Comparison of ENCODE assay signal across 17 cellular contexts in genomic region chr1:193181526-193181925, GRCh38. TPM values are rescaled to one million over a fixed set of nuclear protein-coding genes. Genes with fewer than 3 reads are reported as not detected.
DNase-seq lines count a peak whose midpoint lies in the region; ATAC-seq and TF ChIP-seq lines count a peak whose summit lies in the region.
"Had no signal": no experiment of that assay in that cellular context is flagged by ENCODE, and none has a peak within 500 bp of the region (broad histone marks: within the 10 kb centered on the region; RNA-seq: fewer than 3 reads in every experiment).

No MANE protein-coding gene starts in this region.

- WGBS in heart right ventricle, 2 donors = 26 to 37% methylated on average over 1 of the region's 1 CpG
- no CpG with 5 or more reads among the region's 1 CpG for whole genome bisulfite sequencing in endodermal cell (ENCODE audit: insufficient coverage in 1 of 2, insufficient read length in 1 of 2), 2 experiments
- 7% methylated on average over 1 of the region's 1 CpG for WGBS in aorta, 2 donors
- 22 to 49% (median 32%) methylated on average over 1 of the region's 1 CpG for WGBS in psoas muscle, 3 donors

- H3K27ac Mint-ChIP-seq in endodermal cell (peak overlapping the region; percentile 59), nephron progenitor cell (peak overlapping the region; percentile 52)
- H3K27ac Mint-ChIP-seq: activated naive CD8-positive, alpha-beta T cell; stimulated activated memory B cell treated with anti-CD40 and anti-IgM and Interleukin-4, amounts not matched to agents 10 μg/mL and 1 μg/mL and 100 μg/mL, for 72 hours had no signal

- no peak for ATAC-seq in heart right ventricle
- ATAC-seq in Right ventricle myocardium inferior = no peak
- no peak for ATAC-seq in aorta (ENCODE audit: low FRiP score)
- no peak for ATAC-seq in psoas muscle
- ATAC-seq: pancreas; stimulated activated memory B cell treated with anti-CD40 and anti-IgM and Interleukin-4, amounts not matched to agents 10 μg/mL and 1 μg/mL and 100 μg/mL, for 72 hours had no signal

- H3K27ac ChIP-seq in heart right ventricle (peak overlapping the region in 6 of 10 donors; percentile 8 to 27 (median 19)), endodermal cell (ENCODE audit: low read depth, low read length) (no peak overlapping the region), aorta (ENCODE audit: low read depth in 1 of 2, low read length in 2 of 2) (peak overlapping the region; percentile 14 to 28), psoas muscle (no peak overlapping the region)
- H3K27ac ChIP-seq: KMS-11, pancreas, transverse colon had no signal

- H3K36me3 ChIP-seq in heart right ventricle (no peaks in the 10 kb centered on the region), endodermal cell (ENCODE audit: control insufficient read depth, insufficient read depth, low read length) (no peaks in the 10 kb centered on the region), aorta (ENCODE audit: control insufficient read depth in 1 of 2, insufficient read depth in 2 of 2, low read length in 1 of 2) (no peaks in the 10 kb centered on the region), psoas muscle (ENCODE audit: insufficient read depth in 1 of 2, low read depth in 1 of 2) (no peaks in the 10 kb centered on the region)
- H3K36me3 ChIP-seq: pancreas, transverse colon had no signal

- H3K27me3 Mint-ChIP-seq in endodermal cell (ENCODE audit: insufficient read depth) (no peaks in the 10 kb centered on the region), nephron progenitor cell (ENCODE audit: low read depth, poor library complexity) (no peaks in the 10 kb centered on the region)
- H3K27me3 Mint-ChIP-seq: activated naive CD8-positive, alpha-beta T cell; stimulated activated memory B cell treated with anti-CD40 and anti-IgM and Interleukin-4, amounts not matched to agents 10 μg/mL and 1 μg/mL and 100 μg/mL, for 72 hours had no signal

- DNase-seq in heart right ventricle = no peak
- DNase-seq in Right ventricle myocardium inferior (ENCODE audit: missing footprints) = no peak
- DNase-seq in endodermal cell = no peak
- no peak for DNase-seq in nephron progenitor cell
- no peak for DNase-seq in aorta
- no peak for DNase-seq in retina
- no peak for DNase-seq in psoas muscle
- DNase-seq in UCSD-AML1 (lab: John Stamatoyannopoulos, UW; ENCODE audit: unreplicated experiment) = no peak
- DNase-seq: DMS53, hippocampal formation, pancreas, transverse colon had no signal

- H3K4me1 Mint-ChIP-seq in endodermal cell (peaks cover 20% of the 10 kb centered on the region), nephron progenitor cell (peaks cover 30% of the 10 kb centered on the region)

- H3K4me3 Mint-ChIP-seq in endodermal cell (no peak overlapping the region), nephron progenitor cell (no peak overlapping the region)
- H3K4me3 Mint-ChIP-seq: activated naive CD8-positive, alpha-beta T cell; stimulated activated memory B cell treated with anti-CD40 and anti-IgM and Interleukin-4, amounts not matched to agents 10 μg/mL and 1 μg/mL and 100 μg/mL, for 72 hours had no signal

- H3K27me3 ChIP-seq in heart right ventricle (no peaks in the 10 kb centered on the region), endodermal cell (ENCODE audit: control insufficient read depth, insufficient read depth, low read length, poor library complexity, severe bottlenecking) (no peaks in the 10 kb centered on the region), aorta (ENCODE audit: control insufficient read depth in 1 of 2, insufficient read depth in 2 of 2, low read length in 1 of 2) (no peaks in the 10 kb centered on the region), psoas muscle (ENCODE audit: insufficient read depth in 3 of 3, low read length in 2 of 3) (no peaks in the 10 kb centered on the region)
- H3K27me3 ChIP-seq: pancreas, transverse colon had no signal

- TF ChIP-seq CTCF in heart right ventricle (IDR thresholded peaks at IDR 0.05) (no peak), endodermal cell (conservative IDR thresholded peaks at IDR 0.05) (no peak), nephron progenitor cell (IDR thresholded peaks at IDR 0.05) (no peak), psoas muscle (IDR thresholded peaks at IDR 0.05) (no peak)

- H3K36me3 Mint-ChIP-seq in endodermal cell (ENCODE audit: low read depth) (peaks cover 6% of the 10 kb centered on the region), nephron progenitor cell (ENCODE audit: low read depth) (peaks cover 10% of the 10 kb centered on the region)
- H3K36me3 Mint-ChIP-seq: activated naive CD8-positive, alpha-beta T cell; stimulated activated memory B cell treated with anti-CD40 and anti-IgM and Interleukin-4, amounts not matched to agents 10 μg/mL and 1 μg/mL and 100 μg/mL, for 72 hours had no signal

- H3K9ac ChIP-seq in endodermal cell (ENCODE audit: extremely low read depth, low read length, poor library complexity, severe bottlenecking) = no peak overlapping the region
- H3K9ac ChIP-seq: KMS-11 had no signal

- H3K4me3 ChIP-seq in heart right ventricle (peak overlapping the region in 8 of 10 donors; percentile 1 to 55 (median 50)), endodermal cell (ENCODE audit: low read length) (no peak overlapping the region), aorta (ENCODE audit: low read length in 2 of 2) (no peak overlapping the region), psoas muscle (no peak overlapping the region)
- H3K4me3 ChIP-seq: pancreas, transverse colon had no signal

- H3K4me1 ChIP-seq in heart right ventricle = peaks cover 0 to 65% (median 20%) of the 10 kb centered on the region in 9 donors
- H3K4me1 ChIP-seq in endodermal cell (ENCODE audit: control insufficient read depth, insufficient read depth, low read length) = peaks cover 3% of the 10 kb centered on the region
- peaks cover 3 to 12% of the 10 kb centered on the region in 2 donors for H3K4me1 ChIP-seq in aorta (ENCODE audit: control insufficient read depth in 1 of 2, insufficient read depth in 2 of 2, low read length in 2 of 2)
- H3K4me1 ChIP-seq in psoas muscle = peaks cover 34% of the 10 kb centered on the region

- H3K9me3 ChIP-seq in heart right ventricle (no peaks in the 10 kb centered on the region), endodermal cell (ENCODE audit: control insufficient read depth, low read length) (no peaks in the 10 kb centered on the region), aorta (ENCODE audit: control insufficient read depth, low read length) (no peaks in the 10 kb centered on the region), psoas muscle (no peaks in the 10 kb centered on the region)
- H3K9me3 ChIP-seq: pancreas, transverse colon had no signal

- H3K9me3 Mint-ChIP-seq in endodermal cell = no peaks in the 10 kb centered on the region
- no peaks in the 10 kb centered on the region for H3K9me3 Mint-ChIP-seq in nephron progenitor cell
- H3K9me3 Mint-ChIP-seq: stimulated activated memory B cell treated with anti-CD40 and anti-IgM and Interleukin-4, amounts not matched to agents 10 μg/mL and 1 μg/mL and 100 μg/mL, for 72 hours had no signal

- intact Hi-C loops in heart right ventricle (cut with DNase I) = loop anchor here in 7 of 10 donors (5.0 to 10.0 kb wide), 7 partner anchors 153 to 1116 kb away; no protein-coding TSS in a partner anchor
- intact Hi-C loops in Right ventricle myocardium inferior (cut with DNase I) = loop anchor here (5.0 to 10.0 kb wide), 3 partner anchors 503 to 1533 kb away; no protein-coding TSS in a partner anchor
- intact Hi-C loops in aorta (cut with DNase I) = no loop called here
- intact Hi-C loops in psoas muscle (cut with DNase I) = no loop called here

RNA-seq across cellular contexts. Expression of gene B3GALT2, which starts 4.9 kb away (rescaled TPM):
- total RNA-seq in heart right ventricle (100 to 1,000 TPM in 1 of 10 donors, 10 to 100 TPM in 9; 19.0 to 102 (median 51.8) TPM), Right ventricle myocardium inferior (93.9 TPM), endodermal cell (not detected), aorta (under 1 TPM; 0.16 to 0.51 TPM), psoas muscle (under 1 TPM in 2 of 4 donors, not detected in 2; 0.15 to 0.19 TPM)
- polyA plus RNA-seq in heart right ventricle (10 to 100 TPM; 20.0 to 24.7 TPM), aorta (under 1 TPM; 0.28 to 0.50 TPM), psoas muscle (under 1 TPM; 0.03 to 0.16 (median 0.15) TPM)
- polyA plus RNA-seq in endodermal cell (2013, experiment 1 of 2) = 1.8 TPM
- polyA plus RNA-seq in endodermal cell (2013, experiment 2 of 2) = 2.2 TPM
- total RNA-seq: HT-29 had no signal
- polyA plus RNA-seq: keratinocyte had no signal

RNA-seq across cellular contexts. Expression of gene CDC73, which starts 59.7 kb away (rescaled TPM):
- total RNA-seq in heart right ventricle = 10 to 100 TPM; 47.9 to 70.2 (median 57.0) TPM
- 10 to 100 TPM in 1 of 2 donors, 1 to 10 TPM in 1; 9.2 to 10.2 TPM for polyA plus RNA-seq in heart right ventricle
- total RNA-seq in Right ventricle myocardium inferior = 48.6 TPM
- 10 to 100 TPM; 52.8 to 53.0 TPM for total RNA-seq in endodermal cell
- 31.7 TPM for polyA plus RNA-seq in endodermal cell (2013, experiment 1 of 2)
- polyA plus RNA-seq in endodermal cell (2013, experiment 2 of 2) = 30.3 TPM
- 10 to 100 TPM; 76.2 to 76.5 TPM for total RNA-seq in aorta
- 10 to 100 TPM; 10.7 to 30.2 TPM for polyA plus RNA-seq in aorta
- total RNA-seq in psoas muscle = 10 to 100 TPM; 24.9 to 30.1 (median 28.5) TPM
- 10 to 100 TPM in 1 of 3 donors, 1 to 10 TPM in 2; 5.3 to 16.4 (median 8.3) TPM for polyA plus RNA-seq in psoas muscle

Comparison
In these comparisons a context has a peak if more than half of its experiments do, and no peak if none do; other contexts are left out.
1. H3K27ac ChIP-seq: peak in heart right ventricle (6 of 10) and aorta (2 of 2); none in endodermal cell (single experiment) and psoas muscle (single experiment).
2. H3K4me3 ChIP-seq: peak in heart right ventricle (8 of 10); none in endodermal cell (single experiment), aorta (0 of 2) and psoas muscle (single experiment).
3. RNA of gene B3GALT2, which starts 4.9 kb away (total RNA-seq): 93.9 TPM in Right ventricle myocardium inferior (single experiment) and 19.0 to 102 TPM in heart right ventricle; 0.16 to 0.51 TPM in aorta, 0.15 to 0.19 TPM in psoas muscle and not detected in endodermal cell; every median in the first group is over 10 times any median in the second.
4. intact Hi-C loops: an anchor here in heart right ventricle (5.0 to 10.0 kb wide) and Right ventricle myocardium inferior (5.0 to 10.0 kb wide); none called in aorta and psoas muscle.